Comparison of ENCODE assay signal across 8 cellular contexts in genomic region chr2:202178342-202178958, GRCh38. TPM values are rescaled to one million over a fixed set of nuclear protein-coding genes. Genes with fewer than 3 reads are reported as not detected.
DNase-seq lines count a peak whose midpoint lies in the region; ATAC-seq, FAIRE-seq and TF ChIP-seq lines count a peak whose summit lies in the region.

No MANE protein-coding gene starts in this region.

- dilution Hi-C loops in endothelial cell of umbilical vein (cut with MboI; ENCODE audit: extremely low pct_ligation_motif_present, low sequenced_read_pairs): no loop called here

- H3K79me2 ChIP-seq in endothelial cell of umbilical vein (ENCODE audit: control insufficient read depth, insufficient read depth, low read length): no peaks in the 10 kb centered on the region

- H3K9me1 ChIP-seq in endothelial cell of umbilical vein (replicated peaks; ENCODE audit: control insufficient read depth, extremely low read depth, insufficient read depth, low read length): no peaks in the 10 kb centered on the region

- H3K4me1 ChIP-seq in endothelial cell of umbilical vein (ENCODE audit: control insufficient read depth, extremely low read depth, insufficient read depth, low read length) (no peaks in the 10 kb centered on the region), mucosa of descending colon (ENCODE audit: low read depth) (no peaks in the 10 kb centered on the region)

- no peak overlapping the region for H3K9ac ChIP-seq in endothelial cell of umbilical vein (replicated peaks; ENCODE audit: extremely low read depth, insufficient read depth, low read length)

- DNase-seq in COLO668 (lab: John Stamatoyannopoulos, UW; ENCODE audit: unreplicated experiment) (peak; percentile 31), NCI-H748 (lab: John Stamatoyannopoulos, UW; ENCODE audit: unreplicated experiment) (peak; percentile 68), endothelial cell of umbilical vein (ENCODE audit: low read depth, low spot score) (peak; percentile 70), mucosa of descending colon (peak in 1 of 3 donors; percentile 84), substantia nigra (lab: John Stamatoyannopoulos, UW) (peak in 30 of 49 donors; percentile 0 to 47 (median 10))
- DNase-seq in activated CD4-positive, alpha-beta T cell treated with anti-CD3 and anti-CD28 coated beads, Interleukin-2, amount 50 U/mL, for 24 hours (ENCODE audit: low read depth in 1 of 2, low spot score in 1 of 2): peak; percentile 11 to 54

- ATAC-seq in HG02885 (IDR thresholded peaks at IDR 0.05; ENCODE audit: poor library complexity, unreplicated experiment): peak; percentile 48
- ATAC-seq in mucosa of descending colon: peak; percentile 80
- no peak for ATAC-seq in HG02678 (IDR thresholded peaks at IDR 0.05; ENCODE audit: unreplicated experiment)

- CTCF ChIA-PET in endothelial cell of umbilical vein (lab: Charles Lee): interaction anchor here (0.6 to 7.5 kb wide), 21 partner anchors 9 to 942 kb away, joined by 3 to 92 read pairs (median 4); partner anchors contain the start of genes STRADB and TRAK2

- TF ChIP-seq POLR2A in endothelial cell of umbilical vein (IDR thresholded peaks at IDR 0.05; ENCODE audit: low read depth, low read length): no peak

- no peak overlapping the region for H3K27ac ChIP-seq in endothelial cell of umbilical vein (ENCODE audit: insufficient read depth, low read depth, low read length)
- no peak overlapping the region for H3K27ac ChIP-seq in substantia nigra (ENCODE audit: low read depth, low read length, poor library complexity, severe bottlenecking)

- peak; percentile 87 for FAIRE-seq in endothelial cell of umbilical vein (lab: Jason Lieb, UNC)

- H4K20me1 ChIP-seq in endothelial cell of umbilical vein (replicated peaks; ENCODE audit: control insufficient read depth, extremely low read depth, insufficient read depth, low read length): no peaks in the 10 kb centered on the region

- peak; percentile 67 to 79 for TF ChIP-seq CTCF in endothelial cell of umbilical vein (IDR thresholded peaks at IDR 0.05; ENCODE audit: extremely low read depth in 1 of 2, insufficient read depth in 1 of 2, low read depth in 1 of 2, low read length in 2 of 2)
- TF ChIP-seq CTCF in mucosa of descending colon (IDR thresholded peaks at IDR 0.05): peak; percentile 51

- H3K4me2 ChIP-seq in endothelial cell of umbilical vein (ENCODE audit: insufficient read depth, low read length): no peak overlapping the region

- H3K9me3 ChIP-seq in endothelial cell of umbilical vein (replicated peaks; ENCODE audit: control insufficient read depth, insufficient read depth, low read length) (no peaks in the 10 kb centered on the region), mucosa of descending colon (no peaks in the 10 kb centered on the region)

- no peak overlapping the region for H2AFZ ChIP-seq in endothelial cell of umbilical vein (ENCODE audit: low read depth, low read length)

- POLR2A ChIA-PET in endothelial cell of umbilical vein (lab: Charles Lee): no interaction called here

- no TSS peak for BruUV-seq in endothelial cell of umbilical vein (replicated peaks; lab: Mats Ljungman, UMichigan)

- intact Hi-C loops in endothelial cell of umbilical vein (cut with micrococcal nuclease): loop anchor here (1.0 to 2.0 kb wide), 5 partner anchors 74 to 942 kb away; no protein-coding TSS in a partner anchor
- intact Hi-C loops in mucosa of descending colon (cut with DNase I, micrococcal nuclease): loop anchor here (2.0 to 10.0 kb wide), 4 partner anchors 144 to 384 kb away; partner anchors contain the start of gene FZD7 (in 1 of the 2)

- no peaks in the 10 kb centered on the region for H3K27me3 ChIP-seq in endothelial cell of umbilical vein (ENCODE audit: control insufficient read depth in 2 of 2, insufficient read depth in 2 of 2, low read length in 2 of 2)

- H3K36me3 ChIP-seq in endothelial cell of umbilical vein (ENCODE audit: control insufficient read depth in 2 of 2, extremely low read depth in 1 of 2, insufficient read depth in 2 of 2, low read length in 2 of 2): no peaks in the 10 kb centered on the region
- no peaks in the 10 kb centered on the region for H3K36me3 ChIP-seq in mucosa of descending colon (ENCODE audit: low read depth)

- H3K4me3 ChIP-seq in endothelial cell of umbilical vein (replicated peaks in 1 of 3; ENCODE audit: insufficient read depth in 1 of 3, low read depth in 1 of 3, low read length in 3 of 3): no peak overlapping the region
- no peak overlapping the region for H3K4me3 ChIP-seq in mucosa of descending colon

TF ChIP-seq in endothelial cell of umbilical vein, 7 proteins besides CTCF, POLR2A, EP300 and RAD21:
- TF ChIP-seq MAX (IDR thresholded peaks at IDR 0.05; ENCODE audit: insufficient read depth, insufficient read length): no peak
- TF ChIP-seq POLR2AphosphoS5 (IDR thresholded peaks at IDR 0.05; ENCODE audit: insufficient read depth, low read depth, low read length): no peak
- no peak for TF ChIP-seq JUN (IDR thresholded peaks at IDR 0.05; ENCODE audit: borderline replicate concordance, insufficient read depth, insufficient read length, low read depth)
- no peak for TF ChIP-seq MYC (IDR thresholded peaks at IDR 0.05; ENCODE audit: low read depth, low read length)
- TF ChIP-seq FOS (IDR thresholded peaks at IDR 0.05; ENCODE audit: borderline replicate concordance, insufficient read depth, low read length): no peak
- TF ChIP-seq GATA2 (IDR thresholded peaks at IDR 0.05; ENCODE audit: insufficient read depth, insufficient read length, low read depth, low read length): no peak
- TF ChIP-seq EZH2 (IDR thresholded peaks at IDR 0.05; ENCODE audit: borderline replicate concordance, low read depth, low read length, severe bottlenecking): no peak

RNA-seq across cellular contexts. Expression of gene SUMO1, which starts 59.9 kb away (rescaled TPM):
- total RNA-seq in endothelial cell of umbilical vein (102 and 105 TPM in 2 replicates), mucosa of descending colon (10 to 100 TPM; 75.5 to 81.4 (median 77.6) TPM)
- polyA plus RNA-seq in endothelial cell of umbilical vein: 32.7 and 38.5 TPM in 2 replicates
- polyA plus RNA-seq in endothelial cell of umbilical vein (2011; cell fraction: cytosol; rRNA removed): 58.9 and 59.7 TPM in 2 replicates
- polyA plus RNA-seq in endothelial cell of umbilical vein (2011; cell fraction: nucleus; rRNA removed): 20.4 and 24.1 TPM in 2 replicates
- polyA plus RNA-seq in endothelial cell of umbilical vein (2012): 122 and 164 TPM in 2 replicates
- 39.6 and 49.1 TPM in 2 replicates for polyA minus RNA-seq in endothelial cell of umbilical vein
- polyA minus RNA-seq in endothelial cell of umbilical vein (2011; cell fraction: cytosol; rRNA and poly(A)+ RNA removed): 31.9 TPM
- polyA minus RNA-seq in endothelial cell of umbilical vein (2011; cell fraction: nucleus; rRNA and poly(A)+ RNA removed): 11.5 and 18.3 TPM in 2 replicates
